In genomic region chr4:76748649-76749048, GRCh38 we compare ENCODE assay signal across 9 cellular contexts.
DNase-seq lines count a peak whose midpoint lies in the region; ATAC-seq and TF ChIP-seq lines count a peak whose summit lies in the region.
"Had no signal": no experiment of that assay in that cellular context is flagged by ENCODE, and none has a peak within 500 bp of the region (broad histone marks: within the 10 kb centered on the region; RNA-seq: fewer than 3 reads in every experiment).

No MANE protein-coding gene starts in this region.

- intact Hi-C loops in lower lobe of right lung (cut with DNase I) (no loop called here), aorta (cut with DNase I) (loop anchor here in 1 of 2 donors (10.0 kb wide), 1 partner anchor 164 kb away; no protein-coding TSS in a partner anchor)

- H3K4me1 ChIP-seq in lower lobe of right lung: peaks cover 9% of the 10 kb centered on the region
- peaks cover 0 to 4% of the 10 kb centered on the region in 2 donors for H3K4me1 ChIP-seq in aorta (ENCODE audit: control insufficient read depth in 1 of 2, insufficient read depth in 2 of 2, low read length in 2 of 2)

- peaks cover 1% of the 10 kb centered on the region for H3K9me3 Mint-ChIP-seq in activated naive CD8-positive, alpha-beta T cell treated with anti-CD3 and anti-CD28 coated beads, Interleukin-2, amount 10 ng/mL, durations not matched to agents 7 days and 5 days

- H3K4me1 Mint-ChIP-seq in activated naive CD8-positive, alpha-beta T cell treated with anti-CD3 and anti-CD28 coated beads, Interleukin-2, amount 10 ng/mL, durations not matched to agents 7 days and 5 days: peaks cover 2% of the 10 kb centered on the region

- TF ChIP-seq CTCF in lower lobe of right lung (IDR thresholded peaks at IDR 0.05): peak; percentile 38

- H3K27me3 ChIP-seq in lower lobe of right lung (ENCODE audit: low read depth): no peaks in the 10 kb centered on the region
- H3K27me3 ChIP-seq in aorta (ENCODE audit: control insufficient read depth in 1 of 2, insufficient read depth in 2 of 2, low read length in 1 of 2): no peaks in the 10 kb centered on the region

- no peaks in the 10 kb centered on the region for H3K9me3 ChIP-seq in lower lobe of right lung
- H3K9me3 ChIP-seq in aorta (ENCODE audit: control insufficient read depth, low read length): no peaks in the 10 kb centered on the region

- H3K27ac Mint-ChIP-seq in activated naive CD8-positive, alpha-beta T cell treated with anti-CD3 and anti-CD28 coated beads, Interleukin-2, amount 10 ng/mL, durations not matched to agents 7 days and 5 days: no peak overlapping the region
- H3K27ac Mint-ChIP-seq: memory B cell had no signal

- no peaks in the 10 kb centered on the region for H3K36me3 ChIP-seq in lower lobe of right lung
- no peaks in the 10 kb centered on the region for H3K36me3 ChIP-seq in aorta (ENCODE audit: control insufficient read depth in 1 of 2, insufficient read depth in 2 of 2, low read length in 1 of 2)

- H3K4me3 Mint-ChIP-seq in activated naive CD8-positive, alpha-beta T cell treated with anti-CD3 and anti-CD28 coated beads, Interleukin-2, amount 10 ng/mL, durations not matched to agents 7 days and 5 days: no peak overlapping the region
- H3K4me3 Mint-ChIP-seq: memory B cell had no signal

- no peaks in the 10 kb centered on the region for H3K36me3 Mint-ChIP-seq in activated naive CD8-positive, alpha-beta T cell treated with anti-CD3 and anti-CD28 coated beads, Interleukin-2, amount 10 ng/mL, durations not matched to agents 7 days and 5 days

- POLR2A ChIA-PET in activated naive CD8-positive, alpha-beta T cell treated with anti-CD3 and anti-CD28 coated beads, Interleukin-2, amount 10 ng/mL, durations not matched to agents 7 days and 5 days (lab: Charles Lee): no interaction called here

- H3K27me3 Mint-ChIP-seq in activated naive CD8-positive, alpha-beta T cell treated with anti-CD3 and anti-CD28 coated beads, Interleukin-2, amount 10 ng/mL, durations not matched to agents 7 days and 5 days: peaks cover 15% of the 10 kb centered on the region

- DNase-seq in NCI-H345 (lab: John Stamatoyannopoulos, UW): peak; percentile 8
- no peak for DNase-seq in NCI-H345 treated with DMSO at 0.1 percent for 48 hours (lab: John Stamatoyannopoulos, UW; ENCODE audit: unreplicated experiment)
- peak; percentile 31 for DNase-seq in LoVo (ENCODE audit: low spot score)
- DNase-seq in activated naive CD8-positive, alpha-beta T cell treated with anti-CD3 and anti-CD28 coated beads, Interleukin-2, amount 10 ng/mL, durations not matched to agents 7 days and 5 days: no peak
- no peak for DNase-seq in lower lobe of right lung
- no peak for DNase-seq in aorta

- no peak overlapping the region for H3K4me3 ChIP-seq in lower lobe of right lung
- H3K4me3 ChIP-seq in aorta (ENCODE audit: low read length in 2 of 2): no peak overlapping the region

- 26 to 27% methylated on average over 6 of the region's 6 CpGs for WGBS in aorta, 2 donors

- peak; percentile 50 for ATAC-seq in activated naive CD8-positive, alpha-beta T cell treated with anti-CD3 and anti-CD28 coated beads, Interleukin-2, amount 10 ng/mL, durations not matched to agents 7 days and 5 days (ENCODE audit: low read depth)
- ATAC-seq in lower lobe of right lung: peak; percentile 66 to 76
- ATAC-seq in GM21447 (IDR thresholded peaks at IDR 0.05; ENCODE audit: unreplicated experiment): no peak
- no peak for ATAC-seq in aorta (ENCODE audit: low FRiP score)
- no peak for ATAC-seq in HG02798 (IDR thresholded peaks at IDR 0.05; ENCODE audit: poor library complexity, unreplicated experiment)

- no peak overlapping the region for H3K27ac ChIP-seq in lower lobe of right lung
- H3K27ac ChIP-seq in aorta (ENCODE audit: low read depth in 1 of 2, low read length in 2 of 2): peak overlapping the region in 1 of 2 donors; percentile 21

Comparison
In these comparisons a context has a peak if more than half of its experiments do, and no peak if none do; other contexts are left out.
1. DNase-seq: peak in NCI-H345 (single experiment) and LoVo (single experiment); none in NCI-H345 treated with DMSO at 0.1 percent for 48 hours (single experiment), activated naive CD8-positive, alpha-beta T cell treated with anti-CD3 and anti-CD28 coated beads, Interleukin-2, amount 10 ng/mL, durations not matched to agents 7 days and 5 days (single experiment), lower lobe of right lung (single experiment) and aorta (0 of 2).
2. ATAC-seq: peak in activated naive CD8-positive, alpha-beta T cell treated with anti-CD3 and anti-CD28 coated beads, Interleukin-2, amount 10 ng/mL, durations not matched to agents 7 days and 5 days (single experiment) and lower lobe of right lung (2 of 2); none in GM21447 (single experiment), aorta (single experiment) and HG02798 (single experiment).